36 cellular contexts compared by ENCODE assay signal in genomic region chr7:37505750-37506353, GRCh38. TPM values are rescaled to one million over a fixed set of nuclear protein-coding genes. Genes with fewer than 3 reads are reported as not detected.
"Had no signal": no experiment of that assay in that cellular context is flagged by ENCODE, and none has a peak within 500 bp of the region (broad histone marks: within the 10 kb centered on the region; RNA-seq: fewer than 3 reads in every experiment).

No MANE protein-coding gene starts in this region.

- H3K9ac ChIP-seq: SK-N-SH had no signal

- H3K4me3 ChIP-seq: ascending aorta, cardiac muscle cell, MG63, Peyer's patch, SJSA1 had no signal

- H3K4me2 ChIP-seq: SK-N-SH had no signal

- H3K36me3 ChIP-seq: ascending aorta, cardiac muscle cell, MG63, Peyer's patch, SJSA1 had no signal

- H3K27ac ChIP-seq: ascending aorta, cardiac muscle cell, Peyer's patch, SJSA1 had no signal

- H3K27me3 ChIP-seq: ascending aorta, cardiac muscle cell, MG63, Peyer's patch, SJSA1 had no signal

- DNase-seq: activated CD4-positive, alpha-beta memory T cell treated with anti-CD3 and anti-CD28 coated beads, Interleukin-2, amount 10 ng/mL, durations not matched to agents 7 days and 5 days; activated CD4-positive, alpha-beta T cell treated with anti-CD3 and anti-CD28 coated beads for 4 hours; activated CD8-positive, alpha-beta memory T cell treated with anti-CD3 and anti-CD28 coated beads for 24 hours; activated CD8-positive, alpha-beta memory T cell treated with anti-CD3 and anti-CD28 coated beads, Interleukin-2, amount 10 ng/mL, durations not matched to agents 7 days and 5 days; activated CD8-positive, alpha-beta memory T cell treated with anti-CD3 and anti-CD28 coated beads, Interleukin-2, amount 50 U/mL, for 48 hours; activated gamma-delta T cell; activated naive CD4-positive, alpha-beta T cell treated with Interleukin-2 at 50 U/mL for 16 hours; activated naive CD8-positive, alpha-beta T cell treated with anti-CD3 and anti-CD28 coated beads, Interleukin-2, amount 10 ng/mL, durations not matched to agents 7 days and 5 days; activated T-cell treated with anti-CD3 and anti-CD28 coated beads, Interleukin-2, amount 50 U/mL, for 1 hour; activated T-cell treated with anti-CD3 and anti-CD28 coated beads, Interleukin-2, amount 50 U/mL, for 72 hours; amygdala; Kasumi-1; KG1; MG63; NCI-H1048; NCI-H1105 treated with DMSO at 0.1 percent for 48 hours; NCI-H1436; NCI-H1694; NCI-H1930; NCI-H2081 treated with DMSO at 0.1 percent for 48 hours; NCI-H2171; NCI-H510A; NCI-H526; NCI-H748 treated with DMSO at 0.1 percent for 48 hours; NK-92 treated with Interleukin-12 subunit alpha and Interleukin-12 subunit beta, amount 100 ng/mL, for 24 hours; PC-3; Peyer's patch; RPMI8226; SHP77 treated with DMSO at 0.1 percent for 48 hours; SK-N-SH had no signal

- H3K4me1 ChIP-seq: ascending aorta, Peyer's patch, SJSA1 had no signal

- ATAC-seq: activated CD4-positive, CD25-positive, alpha-beta regulatory T cell treated with anti-CD3 and anti-CD28 coated beads, Interleukin-2, amount 50 U/mL, for 24 hours; activated CD8-positive, alpha-beta memory T cell treated with anti-CD3 and anti-CD28 coated beads, Interleukin-2, amount 10 ng/mL, durations not matched to agents 7 days and 5 days; PC-3; WTC11 had no signal

- H3K9me3 ChIP-seq: ascending aorta, MG63, Peyer's patch, SJSA1 had no signal

- FAIRE-seq: TTC549 had no signal

RNA-seq across cellular contexts. Expression of gene ELMO1, which starts 57.2 kb away (rescaled TPM):
- total RNA-seq: PC-3, SJSA1 had no signal
